28 cellular contexts compared by ENCODE assay signal in genomic region chr1:109079240-109079622, GRCh38. TPM values are rescaled to one million over a fixed set of nuclear protein-coding genes. Genes with fewer than 3 reads are reported as not detected.
DNase-seq lines count a peak whose midpoint lies in the region; ATAC-seq, FAIRE-seq and TF ChIP-seq lines count a peak whose summit lies in the region.
"Had no signal": no experiment of that assay in that cellular context is flagged by ENCODE, and none has a peak within 500 bp of the region (broad histone marks: within the 10 kb centered on the region; RNA-seq: fewer than 3 reads in every experiment).

No MANE protein-coding gene starts in this region.

- H3K27me3 ChIP-seq in HCT116 (ENCODE audit: insufficient read depth, low read length) = no peaks in the 10 kb centered on the region
- H3K27me3 ChIP-seq in esophagus muscularis mucosa = no peaks in the 10 kb centered on the region
- no peaks in the 10 kb centered on the region for H3K27me3 ChIP-seq in psoas muscle (ENCODE audit: insufficient read depth in 3 of 3, low read length in 2 of 3)
- H3K27me3 ChIP-seq in left lung = no peaks in the 10 kb centered on the region
- H3K27me3 ChIP-seq: BE2C, Peyer's patch, thyroid gland had no signal

- RAD21 ChIA-PET in HCT116 (lab: Charles Lee; ENCODE audit: low non-redundant PET in 1 of 2, low total read pairs in 2 of 2, uncharacterized antibody in 2 of 2, unreplicated experiment in 2 of 2) = no interaction called here

- TF ChIP-seq RAD21 in HCT116 (IDR thresholded peaks at IDR 0.05; ENCODE audit: low read depth) = no peak

- H3K4me1 ChIP-seq in HCT116 (ENCODE audit: control insufficient read depth in 1 of 2, insufficient read depth in 2 of 2, low read length in 2 of 2) = peaks cover 21 to 29% of the 10 kb centered on the region in 2 experiments
- peaks cover 18 to 26% (median 22%) of the 10 kb centered on the region in 4 donors for H3K4me1 ChIP-seq in esophagus muscularis mucosa
- peaks cover 9% of the 10 kb centered on the region for H3K4me1 ChIP-seq in psoas muscle
- H3K4me1 ChIP-seq in left lung = peaks cover 9 to 18% of the 10 kb centered on the region in 2 donors
- H3K4me1 ChIP-seq: BE2C had no signal

- H3K27ac ChIP-seq in 22Rv1 (0 out of 2 replicates have a peak overlapping the region, but pooled peaks have one; percentile 3), HCT116 (ENCODE audit: low read depth, low read length) (peak overlapping the region; percentile 70; the same call in 1 of the 2 replicates), esophagus muscularis mucosa (replicated peaks in 1 of 4) (peak overlapping the region; percentile 46 to 72 (median 69)), psoas muscle (peak overlapping the region; percentile 53), left lung (peak overlapping the region in 1 of 2 donors; percentile 67)

- H3K9me3 ChIP-seq in HCT116 (ENCODE audit: control insufficient read depth in 1 of 2, insufficient read depth in 1 of 2, low read depth in 1 of 2, low read length in 2 of 2) (no peaks in the 10 kb centered on the region), esophagus muscularis mucosa (no peaks in the 10 kb centered on the region), psoas muscle (no peaks in the 10 kb centered on the region), left lung (no peaks in the 10 kb centered on the region)
- H3K9me3 ChIP-seq: BE2C, HAP-1, Peyer's patch, thyroid gland had no signal

- H3K9me2 ChIP-seq in HCT116 (ENCODE audit: insufficient read depth) = no peaks in the 10 kb centered on the region

- peaks cover 13% of the 10 kb centered on the region for H3K79me2 ChIP-seq in HCT116 (ENCODE audit: insufficient read depth, low read length)

- peak overlapping the region; percentile 77 for H3K4me2 ChIP-seq in HCT116 (ENCODE audit: low read length)

- TF ChIP-seq EP300 in esophagus muscularis mucosa (IDR thresholded peaks at IDR 0.05) = no peak

- CTCF ChIA-PET in HCT116 (lab: Charles Lee) = interaction anchor here (1.4 kb wide), 1 partner anchor 21 kb away, joined by 4 read pairs; no protein-coding TSS in a partner anchor

- H4K20me1 ChIP-seq in HCT116 (ENCODE audit: insufficient read depth) = no peaks in the 10 kb centered on the region

- H3K4me3 ChIP-seq in HCT116 (replicated peaks in 1 of 2; ENCODE audit: low read depth in 1 of 2, low read length in 2 of 2) (peak overlapping the region; percentile 21 to 29), esophagus muscularis mucosa (no peak overlapping the region), psoas muscle (no peak overlapping the region), left lung (no peak overlapping the region)
- H3K4me3 ChIP-seq: HAP-1, Peyer's patch, thyroid gland had no signal

- no peak for FAIRE-seq in GM19239 (lab: Jason Lieb, UNC)
- FAIRE-seq: bronchial epithelial cell, colon had no signal

- H3K36me3 ChIP-seq in HCT116 (ENCODE audit: control insufficient read depth in 1 of 2, insufficient read depth in 2 of 2, low read length in 2 of 2) (no peaks in the 10 kb centered on the region), esophagus muscularis mucosa (no peaks in the 10 kb centered on the region), psoas muscle (ENCODE audit: insufficient read depth in 1 of 2, low read depth in 1 of 2) (no peaks in the 10 kb centered on the region), left lung (no peaks in the 10 kb centered on the region)
- H3K36me3 ChIP-seq: BE2C, HAP-1, Peyer's patch, thyroid gland had no signal

- intact Hi-C loops in HCT116 (cut with micrococcal nuclease) = no loop called here
- intact Hi-C loops in esophagus muscularis mucosa (cut with DNase I) = no loop called here
- intact Hi-C loops in psoas muscle (cut with DNase I) = loop anchor here in 1 of 2 donors (5.0 kb wide), 1 partner anchor 37 kb away; the partner anchor contains the start of gene WDR47
- intact Hi-C loops in left lung (cut with DNase I) = no loop called here

- no peak overlapping the region for H2AFZ ChIP-seq in HCT116 (ENCODE audit: low read depth, low read length, poor library complexity, severe bottlenecking)

- TF ChIP-seq POLR2A in HCT116 (IDR thresholded peaks at IDR 0.05; ENCODE audit: borderline replicate concordance, extremely low read depth, insufficient read depth, insufficient read length) = no peak
- TF ChIP-seq POLR2A in esophagus muscularis mucosa (IDR thresholded peaks at IDR 0.05; ENCODE audit: low read depth) = no peak

- no peak for ATAC-seq in HCT116
- no peak for ATAC-seq in psoas muscle
- no peak for ATAC-seq in HG02852 (IDR thresholded peaks at IDR 0.05; ENCODE audit: unreplicated experiment)
- no peak for ATAC-seq in left lung
- ATAC-seq in HG03045 (IDR thresholded peaks at IDR 0.05; ENCODE audit: unreplicated experiment) = no peak
- ATAC-seq: activated naive CD4-positive, alpha-beta T cell treated with anti-CD3 and anti-CD28 coated beads, Interleukin-2, amount 50 U/mL, for 72 hours; natural killer cell treated with Interleukin-12 subunit alpha and Interleukin-12 subunit beta and Interleukin-15 and Interleukin-18, amount 100 ng/mL, for 72 hours; stimulated activated naive CD8-positive, alpha-beta T cell treated with anti-CD3 and anti-CD28 coated beads, Interleukin-15, Interleukin-2, amounts not matched to agents 100 U/mL and 50 U/mL, for 24 hours had no signal

- BruUV-seq in HCT116 (replicated peaks; lab: Mats Ljungman, UMichigan) = no TSS peak

- DNase-seq in HCT116 (ENCODE audit: low read depth, low spot score) (no peak), esophagus muscularis mucosa (ENCODE audit: extremely low spot score) (no peak), psoas muscle (no peak), left lung (no peak), GM19239 (ENCODE audit: insufficient read length, low spot score) (no peak)
- DNase-seq: activated CD4-positive, alpha-beta T cell treated with anti-CD3 and anti-CD28 coated beads for 4 hours; BE2C; CD8-positive, alpha-beta memory T cell; mammary epithelial cell; MV-4-11; NCI-H1436; NCI-H2081; NCI-H2227 treated with DMSO at 0.1 percent for 48 hours; NCI-H526 treated with DMSO at 0.1 percent for 48 hours; occipital lobe; Peyer's patch; SHP77 treated with DMSO at 0.1 percent for 48 hours; stimulated activated naive CD8-positive, alpha-beta T cell treated with anti-CD3 and anti-CD28 coated beads, Interleukin-15, Interleukin-2, amounts not matched to agents 100 U/mL and 50 U/mL, for 24 hours; SW 1271; thyroid gland had no signal

- POLR2A ChIA-PET in HCT116 (lab: Charles Lee) = interaction anchor here (1.8 kb wide), 1 partner anchor 21 kb away, joined by 11 read pairs; no protein-coding TSS in a partner anchor

- H3K9ac ChIP-seq in HCT116 (ENCODE audit: low read length) = peak overlapping the region; percentile 59

- WGBS in esophagus muscularis mucosa = 98% methylated on average over 2 of the region's 2 CpGs
- 96 to 100% (median 98%) methylated on average over 2 of the region's 2 CpGs for WGBS in psoas muscle, 3 donors

- TF ChIP-seq CTCF in 22Rv1 (IDR thresholded peaks at IDR 0.05) (no peak), HCT116 (IDR thresholded peaks at IDR 0.05 in 2 of 3, conservative IDR thresholded peaks at IDR 0.05 in 1 of 3; ENCODE audit: borderline replicate concordance in 1 of 3, insufficient read depth in 1 of 3, low read depth in 2 of 3, low read length in 2 of 3) (no peak), esophagus muscularis mucosa (IDR thresholded peaks at IDR 0.05) (no peak), psoas muscle (IDR thresholded peaks at IDR 0.05) (no peak), left lung (IDR thresholded peaks at IDR 0.05) (no peak)

TF ChIP-seq in HCT116, 20 proteins besides CTCF, POLR2A, EP300 and RAD21:
- TF ChIP-seq SIN3A (IDR thresholded peaks at IDR 0.05; ENCODE audit: low read depth) (no peak), CEBPB (IDR thresholded peaks at IDR 0.05; ENCODE audit: low read depth) (no peak)

RNA-seq across cellular contexts. Expression of gene TAF13, which starts 3.4 kb away (rescaled TPM):
- 27.3 TPM for total RNA-seq in HCT116 (2021; ENCODE audit: unreplicated experiment)
- 11.8 and 13.7 TPM in 2 replicates for polyA plus RNA-seq in HCT116 (2012)
- 10 to 100 TPM; 41.6 to 71.0 (median 51.8) TPM for total RNA-seq in esophagus muscularis mucosa
- 10 to 100 TPM; 61.5 to 89.9 (median 72.9) TPM for total RNA-seq in psoas muscle
- 100 to 1,000 TPM in 2 of 3 donors, 10 to 100 TPM in 1; 74.3 to 228 (median 120) TPM for polyA plus RNA-seq in psoas muscle
- 10 to 100 TPM; 46.9 to 66.7 TPM for total RNA-seq in left lung

RNA-seq across cellular contexts. Expression of gene TMEM167B, which starts 11.3 kb away (rescaled TPM):
- total RNA-seq in HCT116 (2021; ENCODE audit: unreplicated experiment) = 21.4 TPM
- 12.7 and 14.2 TPM in 2 replicates for polyA plus RNA-seq in HCT116 (2012)
- total RNA-seq in esophagus muscularis mucosa = 10 to 100 TPM; 24.9 to 35.3 (median 27.5) TPM
- 10 to 100 TPM; 27.2 to 56.0 (median 34.0) TPM for total RNA-seq in psoas muscle
- polyA plus RNA-seq in psoas muscle = 10 to 100 TPM; 19.8 to 39.1 (median 20.2) TPM
- 10 to 100 TPM; 38.0 to 40.7 TPM for total RNA-seq in left lung

RNA-seq across cellular contexts. Expression of gene ELAPOR1, which starts 34.7 kb away (rescaled TPM):
- total RNA-seq in HCT116 (2021; ENCODE audit: unreplicated experiment) = 0.57 TPM
- 0.14 and 0.25 TPM in 2 replicates for polyA plus RNA-seq in HCT116 (2012)
- under 1 TPM in 3 of 4 donors, not detected in 1; 0.34 to 0.83 (median 0.52) TPM for total RNA-seq in esophagus muscularis mucosa
- total RNA-seq in psoas muscle = under 1 TPM; 0.11 to 0.46 (median 0.32) TPM
- under 1 TPM in 2 of 3 donors, not detected in 1; 0.03 to 0.05 TPM for polyA plus RNA-seq in psoas muscle
- total RNA-seq in left lung = 1 to 10 TPM; 2.4 to 6.3 TPM
- total RNA-seq: bronchial epithelial cell had no signal

RNA-seq across cellular contexts. Expression of gene WDR47, which starts 37.3 kb away (rescaled TPM):
- 9.3 TPM for total RNA-seq in HCT116 (2021; ENCODE audit: unreplicated experiment)
- 3.1 and 4.5 TPM in 2 replicates for polyA plus RNA-seq in HCT116 (2012)
- total RNA-seq in esophagus muscularis mucosa = 10 to 100 TPM; 16.1 to 27.3 (median 18.1) TPM
- 10 to 100 TPM; 13.9 to 16.3 (median 14.9) TPM for total RNA-seq in psoas muscle
- 10 to 100 TPM in 1 of 3 donors, 1 to 10 TPM in 2; 5.7 to 19.6 (median 7.4) TPM for polyA plus RNA-seq in psoas muscle
- 10 to 100 TPM; 15.2 to 18.5 TPM for total RNA-seq in left lung

Comparison
In these comparisons a context has a peak if more than half of its experiments do, and no peak if none do; other contexts are left out.
1. H3K4me3 ChIP-seq: peak in HCT116 (2 of 2); none in esophagus muscularis mucosa (0 of 4), psoas muscle (single experiment) and left lung (0 of 2).